8 cellular contexts compared by ENCODE assay signal in genomic region chr4:184263910-184264732, GRCh38. TPM values are rescaled to one million over a fixed set of nuclear protein-coding genes. Genes with fewer than 3 reads are reported as not detected.
DNase-seq lines count a peak whose midpoint lies in the region; TF ChIP-seq lines count a peak whose summit lies in the region.

No MANE protein-coding gene starts in this region.

- H3K9me3 Mint-ChIP-seq in H9, result peaks cover 3 to 6% of the 10 kb centered on the region in 2 experiments; a peak in 2 of 5 replicates

- no peak overlapping the region for H3K4ac ChIP-seq in H9 (ENCODE audit: low read depth, low read length)

- no CpG with 5 or more reads among the region's 19 CpGs for WGBS in H9 (ENCODE audit: extremely low coverage, insufficient read length, low lambda C conversion rate)
- 16 to 23% (median 18%) methylated on average over 19 of the region's 19 CpGs for WGBS in ovary, 3 donors

- H2AK5ac ChIP-seq in H9 (ENCODE audit: insufficient read length, low read length), result no peak overlapping the region

- peak; percentile 94 for DNase-seq in DMS153 treated with DMSO at 0.1 percent for 48 hours (lab: John Stamatoyannopoulos, UW; ENCODE audit: unreplicated experiment)
- peak; percentile 87 for DNase-seq in H9
- peak; percentile 91 for DNase-seq in NCI-H1092 (lab: John Stamatoyannopoulos, UW)
- peak; percentile 97 for DNase-seq in SK-MEL-5 (ENCODE audit: low read depth, low spot score)
- DNase-seq in activated naive CD4-positive, alpha-beta T cell (lab: John Stamatoyannopoulos, UW), result peak; percentile 84 to 93 (median 91)
- DNase-seq in germinal center (ENCODE audit: low spot score), result peak; percentile 73
- DNase-seq in ovary, result peak; percentile 87 to 96 (median 95)
- DNase-seq in tibial artery, result peak; percentile 93 to 94

- no peak overlapping the region for H3K56ac ChIP-seq in H9 (ENCODE audit: insufficient read length, low read depth, low read length)

- H3K4me1 ChIP-seq in H9 (ENCODE audit: insufficient read depth, low read length) (no peaks in the 10 kb centered on the region), ovary (ENCODE audit: insufficient read depth) (peaks cover 1% of the 10 kb centered on the region), tibial artery (no peaks in the 10 kb centered on the region)

- H2BK15ac ChIP-seq in H9 (ENCODE audit: low read depth, low read length), result no peak overlapping the region

- H3K4me2 ChIP-seq in H9 (ENCODE audit: insufficient read depth, insufficient read length, low read length), result no peak overlapping the region

- H3K9me3 ChIP-seq in H9 (ENCODE audit: control insufficient read depth, low read depth, low read length), result no peaks in the 10 kb centered on the region
- no peaks in the 10 kb centered on the region for H3K9me3 ChIP-seq in ovary
- H3K9me3 ChIP-seq in tibial artery, result no peaks in the 10 kb centered on the region

- H3K36me3 ChIP-seq in ovary (no peaks in the 10 kb centered on the region), tibial artery (no peaks in the 10 kb centered on the region)

- H4K5ac ChIP-seq in H9 (ENCODE audit: insufficient read length, low read depth, low read length), result no peak overlapping the region

- TF ChIP-seq CTCF in H9 (conservative IDR thresholded peaks at IDR 0.05) (peak; percentile 92), ovary (IDR thresholded peaks at IDR 0.05) (peak; percentile 89 to 95 (median 93)), tibial artery (IDR thresholded peaks at IDR 0.05) (peak; percentile 86 to 89)

- peak overlapping the region in 1 of 2 experiments; percentile 2; a peak in 1 of 5 replicates for H3K4me3 Mint-ChIP-seq in H9

- H3K4me1 Mint-ChIP-seq in H9, result peaks cover 15 to 25% of the 10 kb centered on the region in 2 experiments

- H3K14ac ChIP-seq in H9 (ENCODE audit: insufficient read depth, low read length), result no peak overlapping the region

- no peak overlapping the region for H3K23ac ChIP-seq in H9 (ENCODE audit: insufficient read length, low read depth, low read length)

- in situ Hi-C loops in SK-MEL-5 (cut with HindIII; ENCODE audit: low pct_unique_long_range_greater_than_20kb, low sequenced_read_pairs), result no loop called here

- no peak overlapping the region for H3K27ac ChIP-seq in H9 (ENCODE audit: insufficient read length, low read depth, low read length)
- no peak overlapping the region for H3K27ac ChIP-seq in ovary
- H3K27ac ChIP-seq in tibial artery, result no peak overlapping the region

- no peaks in the 10 kb centered on the region for H3K23me2 ChIP-seq in H9 (ENCODE audit: insufficient read length, low read depth, low read length, poor library complexity, severe bottlenecking)

- H4K20me1 ChIP-seq in H9 (ENCODE audit: control insufficient read depth, insufficient read depth, insufficient read length), result no peaks in the 10 kb centered on the region

- no peak overlapping the region for H2BK20ac ChIP-seq in H9 (ENCODE audit: low read depth, low read length, poor library complexity, severe bottlenecking)

- H3K79me1 ChIP-seq in H9 (ENCODE audit: insufficient read depth, low read depth, low read length, poor library complexity, severe bottlenecking), result no peaks in the 10 kb centered on the region

- H3K18ac ChIP-seq in H9 (ENCODE audit: insufficient read length, low read depth, low read length), result no peak overlapping the region

- no peak for TF ChIP-seq POLR2A in ovary (IDR thresholded peaks at IDR 0.05)

- no peaks in the 10 kb centered on the region for H3K79me2 ChIP-seq in H9 (ENCODE audit: insufficient read depth, low read length)

- no peak overlapping the region for H4K8ac ChIP-seq in H9 (replicated peaks; ENCODE audit: insufficient read length, low read depth, low read length)

- peak overlapping the region; percentile 94 for H2AFZ ChIP-seq in H9 (ENCODE audit: low read length)

- H4K91ac ChIP-seq in H9 (ENCODE audit: insufficient read length, low read depth, low read length), result no peak overlapping the region

- no peak overlapping the region for H2BK12ac ChIP-seq in H9 (ENCODE audit: insufficient read length, low read depth, low read length)

- no peaks in the 10 kb centered on the region for H3K36me3 Mint-ChIP-seq in H9 (ENCODE audit: insufficient read depth in 1 of 3, low read depth in 3 of 3)

- H3K27me3 ChIP-seq in H9 (ENCODE audit: insufficient read depth, low read length) (no peaks in the 10 kb centered on the region), ovary (no peaks in the 10 kb centered on the region), tibial artery (no peaks in the 10 kb centered on the region)

- H3K27ac Mint-ChIP-seq in H9, result no peak overlapping the region

- H2BK5ac ChIP-seq in H9 (ENCODE audit: insufficient read length, low read length), result no peak overlapping the region

- H3T11ph ChIP-seq in H9 (ENCODE audit: low read length), result no peak overlapping the region

- TF ChIP-seq EP300 in ovary (IDR thresholded peaks at IDR 0.05), result no peak

- intact Hi-C loops in ovary (cut with DNase I), result loop anchor here in 2 of 4 donors (2.0 to 10.0 kb wide), 3 partner anchors 23 to 381 kb away; partner anchors contain the start of genes CASP3 (in 1 of the 2) and PRIMPOL (in 1 of the 2)
- intact Hi-C loops in tibial artery (cut with DNase I; ENCODE audit: low total_unique reads), result loop anchor here (10.0 kb wide), 1 partner anchor 361 kb away; no protein-coding TSS in a partner anchor

- no peak overlapping the region for H2BK120ac ChIP-seq in H9 (ENCODE audit: low read depth, low read length, poor library complexity, severe bottlenecking)

- H3K27me3 Mint-ChIP-seq in H9 (ENCODE audit: low read depth), result no peaks in the 10 kb centered on the region

- H3K9ac ChIP-seq in H9 (ENCODE audit: extremely low read depth, insufficient read length, low read length), result no peak overlapping the region

- H3K4me3 ChIP-seq in ovary (no peak overlapping the region), tibial artery (no peak overlapping the region)

RNA-seq across cellular contexts. Expression of gene ENPP6, which starts 46.4 kb away (rescaled TPM):
- total RNA-seq in H9 (2021) (0.09 TPM in 1 of 2 replicates, not detected in the other), ovary (10 to 100 TPM in 3 of 7 donors, 1 to 10 TPM in 4; 1.7 to 20.8 (median 6.4) TPM)
- not detected in 2 replicates for total RNA-seq in SK-MEL-5 (2014; rRNA removed; shearing (Covaris generic))
- not detected in 2 replicates for polyA plus RNA-seq in SK-MEL-5 (2015; cell fraction: cytosol; rRNA removed)
- polyA plus RNA-seq in SK-MEL-5 (2015; cell fraction: nucleus; rRNA removed), result not detected in 2 replicates
- polyA plus RNA-seq in ovary, result 10 to 100 TPM in 1 of 2 donors, 1 to 10 TPM in 1; 9.4 to 11.3 TPM
